ENCODE assay signal across 1 cellular context in the genomic region with DNA sequence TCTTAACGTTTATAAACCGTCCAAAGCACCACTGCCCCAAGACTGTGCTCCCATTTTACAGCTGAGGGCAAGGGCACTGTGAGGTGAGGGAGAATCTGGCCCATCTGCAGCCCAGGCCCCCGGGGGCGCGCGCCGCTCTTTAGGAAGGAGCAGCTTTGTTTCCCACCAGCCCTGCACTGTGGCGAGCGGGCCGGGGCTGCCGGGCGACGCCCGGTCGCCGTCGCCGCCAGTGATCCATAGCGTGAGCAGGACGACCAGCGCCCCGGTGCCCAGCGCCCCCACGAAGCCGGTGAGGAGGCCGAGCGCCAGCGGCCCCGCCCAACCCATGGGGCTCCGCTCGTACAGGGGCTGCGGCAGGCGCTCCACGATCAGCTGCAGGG.
TF ChIP-seq lines count a peak whose summit lies in the region.

No MANE protein-coding gene starts in this region.

TF ChIP-seq in WTC11, 78 proteins besides CTCF, POLR2A, EP300 and RAD21 (continued from another document):
- TF ChIP-seq ARID4B (CRISPR knock-in tag; IDR thresholded peaks at IDR 0.05; ENCODE audit: borderline replicate concordance) (0 out of 2 replicates have a peak, but pooled peaks have one; percentile 13), E2F4 (CRISPR knock-in tag; IDR thresholded peaks at IDR 0.05; ENCODE audit: borderline replicate concordance, low read depth) (no peak), ESRRA (CRISPR knock-in tag; IDR thresholded peaks at IDR 0.05; ENCODE audit: borderline replicate concordance) (no peak), FOXP4 (CRISPR knock-in tag; IDR thresholded peaks at IDR 0.05) (no peak), ZNF512 (CRISPR knock-in tag; IDR thresholded peaks at IDR 0.05; ENCODE audit: borderline replicate concordance) (no peak)
- TF ChIP-seq, protein P1, sequence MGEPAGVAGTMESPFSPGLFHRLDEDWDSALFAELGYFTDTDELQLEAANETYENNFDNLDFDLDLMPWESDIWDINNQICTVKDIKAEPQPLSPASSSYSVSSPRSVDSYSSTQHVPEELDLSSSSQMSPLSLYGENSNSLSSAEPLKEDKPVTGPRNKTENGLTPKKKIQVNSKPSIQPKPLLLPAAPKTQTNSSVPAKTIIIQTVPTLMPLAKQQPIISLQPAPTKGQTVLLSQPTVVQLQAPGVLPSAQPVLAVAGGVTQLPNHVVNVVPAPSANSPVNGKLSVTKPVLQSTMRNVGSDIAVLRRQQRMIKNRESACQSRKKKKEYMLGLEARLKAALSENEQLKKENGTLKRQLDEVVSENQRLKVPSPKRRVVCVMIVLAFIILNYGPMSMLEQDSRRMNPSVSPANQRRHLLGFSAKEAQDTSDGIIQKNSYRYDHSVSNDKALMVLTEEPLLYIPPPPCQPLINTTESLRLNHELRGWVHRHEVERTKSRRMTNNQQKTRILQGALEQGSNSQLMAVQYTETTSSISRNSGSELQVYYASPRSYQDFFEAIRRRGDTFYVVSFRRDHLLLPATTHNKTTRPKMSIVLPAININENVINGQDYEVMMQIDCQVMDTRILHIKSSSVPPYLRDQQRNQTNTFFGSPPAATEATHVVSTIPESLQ (CRISPR knock-in tag; IDR thresholded peaks at IDR 0.05) = no peak
- TF ChIP-seq, protein P2, sequence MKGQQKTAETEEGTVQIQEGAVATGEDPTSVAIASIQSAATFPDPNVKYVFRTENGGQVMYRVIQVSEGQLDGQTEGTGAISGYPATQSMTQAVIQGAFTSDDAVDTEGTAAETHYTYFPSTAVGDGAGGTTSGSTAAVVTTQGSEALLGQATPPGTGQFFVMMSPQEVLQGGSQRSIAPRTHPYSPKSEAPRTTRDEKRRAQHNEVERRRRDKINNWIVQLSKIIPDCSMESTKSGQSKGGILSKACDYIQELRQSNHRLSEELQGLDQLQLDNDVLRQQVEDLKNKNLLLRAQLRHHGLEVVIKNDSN (CRISPR knock-in tag; IDR thresholded peaks at IDR 0.05) = no peak
